Comparison of ENCODE assay signal across 8 cellular contexts in the genomic region with DNA sequence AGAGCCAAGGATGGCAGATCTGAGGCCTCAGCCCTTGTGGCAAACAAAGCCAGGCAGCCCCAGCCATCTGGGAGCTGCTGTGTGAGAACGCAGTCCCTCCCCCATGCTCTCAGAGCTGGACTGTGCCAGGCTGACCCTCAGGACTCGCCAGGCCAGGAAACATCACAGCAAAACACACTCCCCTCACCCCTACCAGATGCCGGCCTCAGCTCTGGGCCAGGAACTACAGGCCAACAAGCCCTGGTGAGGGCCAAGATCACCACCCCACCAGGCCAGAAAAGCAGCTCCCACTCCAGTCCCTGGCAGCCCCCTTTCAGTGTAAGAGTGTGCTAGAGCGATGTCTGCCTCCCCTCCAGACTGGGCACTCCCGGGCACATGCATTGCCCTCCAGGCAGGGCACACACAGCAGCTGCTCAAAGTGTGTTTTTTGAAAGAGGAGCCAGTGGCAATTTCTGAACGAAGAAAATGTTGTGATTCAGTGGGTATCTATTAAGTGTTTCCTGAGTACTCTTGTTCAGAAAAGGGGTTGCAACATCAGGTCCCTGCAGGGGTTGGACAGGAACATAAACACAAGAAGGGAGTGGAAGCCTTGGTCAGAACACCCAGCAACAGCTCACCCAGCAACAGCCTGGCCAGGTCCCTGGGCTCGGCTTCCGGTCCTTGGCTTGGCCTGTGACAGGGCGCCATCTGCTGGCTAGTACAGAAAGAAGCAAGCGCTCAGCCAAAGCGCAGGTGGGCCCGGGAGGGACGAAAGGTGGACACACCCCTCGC. TPM values are rescaled to one million over a fixed set of nuclear protein-coding genes. Genes with fewer than 3 reads are reported as not detected.
DNase-seq lines count a peak whose midpoint lies in the region; ATAC-seq and TF ChIP-seq lines count a peak whose summit lies in the region.

No MANE protein-coding gene starts in this region.

- peak; percentile 89 for TF ChIP-seq CTCF in kidney epithelial cell (IDR thresholded peaks at IDR 0.05; ENCODE audit: insufficient read depth, low read length, poor library complexity, severe bottlenecking)

- peak; percentile 87 for ATAC-seq in GM18517 (IDR thresholded peaks at IDR 0.05; ENCODE audit: unreplicated experiment)
- ATAC-seq in HG03095 (IDR thresholded peaks at IDR 0.05; ENCODE audit: unreplicated experiment), result peak; percentile 62

- H3K4me3 ChIP-seq in kidney epithelial cell (ENCODE audit: low read depth, low read length), result no peak overlapping the region

- DNase-seq in 8988T (peak; percentile 67), NCI-H345 (lab: John Stamatoyannopoulos, UW) (peak; percentile 75), kidney epithelial cell (ENCODE audit: low read depth) (peak; percentile 89)
- peak; percentile 69 for DNase-seq in activated CD4-positive, CD25-positive, alpha-beta regulatory T cell treated with anti-CD3 and anti-CD28 coated beads, Interleukin-2, amount 50 U/mL, for 16 hours (ENCODE audit: low read depth, low spot score)
- peak; percentile 73 for DNase-seq in central memory CD4-positive, alpha-beta T cell
- peak; percentile 68 to 69 for DNase-seq in stimulated activated CD4-positive, alpha-beta T cell treated with anti-CD3 and anti-CD28 coated beads, Interleukin-15, amount 100 ng/mL, for 1 hour (ENCODE audit: low read depth in 1 of 2, low spot score in 1 of 2)

- H3K36me3 ChIP-seq in kidney epithelial cell (ENCODE audit: control insufficient read depth, insufficient read depth, low read length), result no peaks in the 10 kb centered on the region

- H3K27me3 ChIP-seq in kidney epithelial cell (ENCODE audit: control insufficient read depth, insufficient read depth, low read length), result no peaks in the 10 kb centered on the region

RNA-seq across cellular contexts. Expression of a gene that starts 18.2 kb away (rescaled TPM):
- total RNA-seq in kidney epithelial cell, result 37.9 and 72.1 TPM in 2 replicates

RNA-seq across cellular contexts. Expression of a gene that starts 39.8 kb away (rescaled TPM):
- 33.5 and 34.3 TPM in 2 replicates for total RNA-seq in kidney epithelial cell
